In genomic region chr2:75464348-75464946, GRCh38 we compare ENCODE assay signal across 7 cellular contexts.
DNase-seq lines count a peak whose midpoint lies in the region; ATAC-seq and TF ChIP-seq lines count a peak whose summit lies in the region.

No MANE protein-coding gene starts in this region.

- DNase-seq in dermis blood vessel endothelial cell (peak; percentile 69), pons (ENCODE audit: low spot score) (peak; percentile 2), cerebellar nuclear complex (lab: John Stamatoyannopoulos, UW) (no peak)
- DNase-seq in stimulated activated naive CD8-positive, alpha-beta T cell treated with anti-CD3 and anti-CD28 coated beads, Interleukin-15, Interleukin-2, amounts not matched to agents 100 U/mL and 50 U/mL, for 24 hours = no peak

- TF ChIP-seq CTCF in LNCAP (IDR thresholded peaks at IDR 0.05) = peak; percentile 64

- ATAC-seq in GM18517 (IDR thresholded peaks at IDR 0.05; ENCODE audit: unreplicated experiment) (peak; percentile 58), HG03457 (IDR thresholded peaks at IDR 0.05; ENCODE audit: unreplicated experiment) (no peak)
- no peak for ATAC-seq in stimulated activated naive CD8-positive, alpha-beta T cell treated with anti-CD3 and anti-CD28 coated beads, Interleukin-15, Interleukin-2, amounts not matched to agents 100 U/mL and 50 U/mL, for 24 hours

Comparison
In these comparisons a context has a peak if more than half of its experiments do, and no peak if none do; other contexts are left out.
1. DNase-seq: peak in dermis blood vessel endothelial cell (single experiment) and pons (single experiment); none in stimulated activated naive CD8-positive, alpha-beta T cell treated with anti-CD3 and anti-CD28 coated beads, Interleukin-15, Interleukin-2, amounts not matched to agents 100 U/mL and 50 U/mL, for 24 hours (single experiment) and cerebellar nuclear complex (0 of 2).